In the genomic region with DNA sequence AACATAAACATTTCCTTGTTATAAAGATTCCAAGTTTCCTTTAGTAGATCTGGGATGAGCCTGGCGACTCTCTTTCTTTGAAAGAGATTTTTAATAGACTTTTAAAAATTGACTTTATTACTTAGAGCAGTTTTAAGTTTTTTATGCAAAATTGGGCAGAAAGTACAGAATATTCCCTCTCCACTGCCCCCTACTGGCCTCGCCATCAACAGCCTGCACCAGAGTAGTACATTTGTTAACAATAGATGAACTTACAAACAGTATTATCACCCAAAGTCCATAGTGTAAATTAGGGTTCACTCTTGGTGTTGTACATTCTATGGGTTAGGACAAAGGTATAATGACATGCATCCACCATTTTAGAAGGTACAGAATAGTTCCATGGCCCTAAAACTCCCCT, we compare ENCODE assay signal across 1 cellular context.
TF ChIP-seq lines count a peak whose summit lies in the region.

No MANE protein-coding gene starts in this region.

TF ChIP-seq in GM23338, 12 proteins besides CTCF, POLR2A, EP300 and RAD21 (continued from another document):
- TF ChIP-seq POLR2AphosphoS5 (IDR thresholded peaks at IDR 0.05; ENCODE audit: low read depth) (no peak), CREB1 (CRISPR knock-in tag; IDR thresholded peaks at IDR 0.05; ENCODE audit: low read depth) (no peak), STAT1 (IDR thresholded peaks at IDR 0.05; ENCODE audit: unreplicated experiment) (no peak), NANOG (IDR thresholded peaks at IDR 0.05; ENCODE audit: borderline replicate concordance) (no peak)
- TF ChIP-seq, protein P1, sequence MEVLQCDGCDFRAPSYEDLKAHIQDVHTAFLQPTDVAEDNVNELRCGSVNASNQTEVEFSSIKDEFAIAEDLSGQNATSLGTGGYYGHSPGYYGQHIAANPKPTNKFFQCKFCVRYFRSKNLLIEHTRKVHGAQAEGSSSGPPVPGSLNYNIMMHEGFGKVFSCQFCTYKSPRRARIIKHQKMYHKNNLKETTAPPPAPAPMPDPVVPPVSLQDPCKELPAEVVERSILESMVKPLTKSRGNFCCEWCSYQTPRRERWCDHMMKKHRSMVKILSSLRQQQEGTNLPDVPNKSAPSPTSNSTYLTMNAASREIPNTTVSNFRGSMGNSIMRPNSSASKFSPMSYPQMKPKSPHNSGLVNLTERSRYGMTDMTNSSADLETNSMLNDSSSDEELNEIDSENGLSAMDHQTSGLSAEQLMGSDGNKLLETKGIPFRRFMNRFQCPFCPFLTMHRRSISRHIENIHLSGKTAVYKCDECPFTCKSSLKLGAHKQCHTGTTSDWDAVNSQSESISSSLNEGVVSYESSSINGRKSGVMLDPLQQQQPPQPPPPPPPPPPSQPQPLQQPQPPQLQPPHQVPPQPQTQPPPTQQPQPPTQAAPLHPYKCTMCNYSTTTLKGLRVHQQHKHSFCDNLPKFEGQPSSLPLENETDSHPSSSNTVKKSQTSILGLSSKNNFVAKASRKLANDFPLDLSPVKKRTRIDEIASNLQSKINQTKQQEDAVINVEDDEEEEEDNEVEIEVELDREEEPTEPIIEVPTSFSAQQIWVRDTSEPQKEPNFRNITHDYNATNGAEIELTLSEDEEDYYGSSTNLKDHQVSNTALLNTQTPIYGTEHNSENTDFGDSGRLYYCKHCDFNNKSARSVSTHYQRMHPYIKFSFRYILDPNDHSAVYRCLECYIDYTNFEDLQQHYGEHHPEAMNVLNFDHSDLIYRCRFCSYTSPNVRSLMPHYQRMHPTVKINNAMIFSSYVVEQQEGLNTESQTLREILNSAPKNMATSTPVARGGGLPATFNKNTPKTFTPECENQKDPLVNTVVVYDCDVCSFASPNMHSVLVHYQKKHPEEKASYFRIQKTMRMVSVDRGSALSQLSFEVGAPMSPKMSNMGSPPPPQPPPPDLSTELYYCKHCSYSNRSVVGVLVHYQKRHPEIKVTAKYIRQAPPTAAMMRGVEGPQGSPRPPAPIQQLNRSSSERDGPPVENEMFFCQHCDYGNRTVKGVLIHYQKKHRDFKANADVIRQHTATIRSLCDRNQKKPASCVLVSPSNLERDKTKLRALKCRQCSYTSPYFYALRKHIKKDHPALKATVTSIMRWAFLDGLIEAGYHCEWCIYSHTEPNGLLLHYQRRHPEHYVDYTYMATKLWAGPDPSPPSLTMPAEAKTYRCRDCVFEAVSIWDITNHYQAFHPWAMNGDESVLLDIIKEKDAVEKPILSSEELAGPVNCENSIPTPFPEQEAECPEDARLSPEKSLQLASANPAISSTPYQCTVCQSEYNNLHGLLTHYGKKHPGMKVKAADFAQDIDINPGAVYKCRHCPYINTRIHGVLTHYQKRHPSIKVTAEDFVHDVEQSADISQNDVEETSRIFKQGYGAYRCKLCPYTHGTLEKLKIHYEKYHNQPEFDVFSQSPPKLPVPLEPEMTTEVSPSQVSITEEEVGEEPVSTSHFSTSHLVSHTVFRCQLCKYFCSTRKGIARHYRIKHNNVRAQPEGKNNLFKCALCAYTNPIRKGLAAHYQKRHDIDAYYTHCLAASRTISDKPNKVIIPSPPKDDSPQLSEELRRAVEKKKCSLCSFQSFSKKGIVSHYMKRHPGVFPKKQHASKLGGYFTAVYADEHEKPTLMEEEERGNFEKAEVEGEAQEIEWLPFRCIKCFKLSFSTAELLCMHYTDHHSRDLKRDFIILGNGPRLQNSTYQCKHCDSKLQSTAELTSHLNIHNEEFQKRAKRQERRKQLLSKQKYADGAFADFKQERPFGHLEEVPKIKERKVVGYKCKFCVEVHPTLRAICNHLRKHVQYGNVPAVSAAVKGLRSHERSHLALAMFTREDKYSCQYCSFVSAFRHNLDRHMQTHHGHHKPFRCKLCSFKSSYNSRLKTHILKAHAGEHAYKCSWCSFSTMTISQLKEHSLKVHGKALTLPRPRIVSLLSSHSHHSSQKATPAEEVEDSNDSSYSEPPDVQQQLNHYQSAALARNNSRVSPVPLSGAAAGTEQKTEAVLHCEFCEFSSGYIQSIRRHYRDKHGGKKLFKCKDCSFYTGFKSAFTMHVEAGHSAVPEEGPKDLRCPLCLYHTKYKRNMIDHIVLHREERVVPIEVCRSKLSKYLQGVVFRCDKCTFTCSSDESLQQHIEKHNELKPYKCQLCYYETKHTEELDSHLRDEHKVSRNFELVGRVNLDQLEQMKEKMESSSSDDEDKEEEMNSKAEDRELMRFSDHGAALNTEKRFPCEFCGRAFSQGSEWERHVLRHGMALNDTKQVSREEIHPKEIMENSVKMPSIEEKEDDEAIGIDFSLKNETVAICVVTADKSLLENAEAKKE (CRISPR knock-in tag; IDR thresholded peaks at IDR 0.05) = no peak
